In the genomic region with DNA sequence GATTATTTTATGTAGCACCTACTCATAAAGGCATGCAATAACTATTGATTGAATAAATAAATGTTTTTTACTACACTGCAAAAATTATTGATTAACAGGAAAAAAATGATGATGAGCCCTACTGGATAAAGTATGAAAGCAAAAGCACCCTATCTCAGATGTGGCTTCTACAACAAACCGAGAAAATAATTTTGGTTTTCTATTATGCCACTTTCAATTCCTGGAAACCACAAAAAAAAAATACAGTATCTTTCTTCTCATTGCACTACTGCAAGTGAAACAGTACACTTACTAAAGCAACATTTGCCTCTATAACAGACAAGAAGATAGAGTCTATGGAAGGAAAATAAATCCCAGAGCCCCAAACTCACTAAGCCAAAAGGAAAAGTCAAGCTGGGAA, we compare ENCODE assay signal across 24 cellular contexts.
"Had no signal": no experiment of that assay in that cellular context is flagged by ENCODE, and none has a peak within 500 bp of the region (broad histone marks: within the 10 kb centered on the region; RNA-seq: fewer than 3 reads in every experiment).

No MANE protein-coding gene starts in this region.

- H3K36me3 Mint-ChIP-seq: activated naive CD4-positive, alpha-beta T cell treated with anti-CD3 and anti-CD28 coated beads, Interleukin-2, amount 50 U/mL, for 72 hours; mesothelial cell of epicardium; naive B cell; neural progenitor cell had no signal

- H3K4me3 ChIP-seq: coronary artery, dorsolateral prefrontal cortex, gastrocnemius medialis, neural progenitor cell, right atrium auricular region, testis, transverse colon had no signal

- H3K4me1 ChIP-seq: gastrocnemius medialis, right atrium auricular region, testis, transverse colon had no signal

- H3K27me3 ChIP-seq: dorsolateral prefrontal cortex, gastrocnemius medialis, neural progenitor cell, right atrium auricular region, testis, transverse colon had no signal

- DNase-seq: activated B cell treated with CpG ODN at 0.5 μM for 24 hours; activated CD4-positive, alpha-beta T cell treated with anti-CD3 and anti-CD28 coated beads, Interleukin-2, amount 50 U/mL, for 1 hour; activated CD8-positive, alpha-beta T cell treated with anti-CD3 and anti-CD28 coated beads for 36 hours; activated T-cell treated with anti-CD3 and anti-CD28 coated beads, Interleukin-2, amount 50 U/mL, for 4 hours; dorsolateral prefrontal cortex; effector memory CD4-positive, alpha-beta T cell; erythroblast; gastrocnemius medialis; glutamatergic neuron; left colon; mammary epithelial cell; naive B cell; stimulated activated CD4-positive, alpha-beta T cell treated with anti-CD3 and anti-CD28 coated beads, Interleukin-15, amount 100 ng/mL, for 24 hours; stimulated activated CD4-positive, alpha-beta T cell treated with anti-CD3 and anti-CD28 coated beads, Interleukin-2, amount 100 ng/mL, for 24 hours; stimulated activated naive CD4-positive, alpha-beta T cell; testis; transverse colon had no signal

- ATAC-seq: activated CD8-positive, alpha-beta T cell treated with anti-CD3 and anti-CD28 coated beads for 36 hours; activated naive CD4-positive, alpha-beta T cell treated with anti-CD3 and anti-CD28 coated beads, Interleukin-2, amount 50 U/mL, for 72 hours; activated T-cell treated with anti-CD3 and anti-CD28 coated beads, Interleukin-2, amount 50 U/mL, for 4 hours; gastrocnemius medialis; left colon had no signal

- H3K27me3 Mint-ChIP-seq: activated B cell treated with CpG ODN at 0.5 μM for 24 hours; activated CD8-positive, alpha-beta T cell treated with anti-CD3 and anti-CD28 coated beads for 36 hours had no signal

- H3K36me3 ChIP-seq: gastrocnemius medialis, right atrium auricular region, transverse colon had no signal

- H2AFZ ChIP-seq: neural progenitor cell had no signal

- H3K27ac ChIP-seq: coronary artery, dorsolateral prefrontal cortex, gastrocnemius medialis, neural progenitor cell, right atrium auricular region, testis, transverse colon had no signal

- H3K9me3 Mint-ChIP-seq: activated CD8-positive, alpha-beta T cell treated with anti-CD3 and anti-CD28 coated beads for 36 hours; mesothelial cell of epicardium; neural progenitor cell had no signal

- H3K9ac ChIP-seq: neural progenitor cell had no signal

- H3K9me3 ChIP-seq: gastrocnemius medialis, right atrium auricular region, testis had no signal

- H3K4me3 Mint-ChIP-seq: activated B cell treated with CpG ODN at 0.5 μM for 24 hours; activated CD8-positive, alpha-beta T cell treated with anti-CD3 and anti-CD28 coated beads for 36 hours; activated T-cell treated with anti-CD3 and anti-CD28 coated beads, Interleukin-2, amount 50 U/mL, for 4 hours; mesothelial cell of epicardium; naive B cell; neural progenitor cell; T-helper 2 cell treated with Interferon-gamma antibody and Interleukin-4, amounts not matched to agents 5 μg/mL and 100 μg/mL, for 36 hours had no signal

- H3K27ac Mint-ChIP-seq: activated B cell treated with CpG ODN at 0.5 μM for 24 hours; activated CD8-positive, alpha-beta T cell treated with anti-CD3 and anti-CD28 coated beads for 36 hours; activated naive CD4-positive, alpha-beta T cell treated with anti-CD3 and anti-CD28 coated beads, Interleukin-2, amount 50 U/mL, for 72 hours; activated T-helper 2 cell treated with anti-CD3 and anti-CD28 coated beads, Interferon-gamma antibody, Interleukin-2, Interleukin-4, amounts not matched to agents 10 μg/mL and 5 μg/mL and 100 μg/mL, durations not matched to agents 14 hours and 24 hours and 36 hours; mesothelial cell of epicardium; naive B cell; neural progenitor cell; T-helper 2 cell treated with Interferon-gamma antibody and Interleukin-4, amounts not matched to agents 5 μg/mL and 100 μg/mL, for 36 hours had no signal

- H3K4me1 Mint-ChIP-seq: activated B cell treated with CpG ODN at 0.5 μM for 24 hours, naive B cell, neural progenitor cell had no signal

- H3K4me2 ChIP-seq: neural progenitor cell had no signal
